ENCODE assay signal across 8 cellular contexts in the genomic region with DNA sequence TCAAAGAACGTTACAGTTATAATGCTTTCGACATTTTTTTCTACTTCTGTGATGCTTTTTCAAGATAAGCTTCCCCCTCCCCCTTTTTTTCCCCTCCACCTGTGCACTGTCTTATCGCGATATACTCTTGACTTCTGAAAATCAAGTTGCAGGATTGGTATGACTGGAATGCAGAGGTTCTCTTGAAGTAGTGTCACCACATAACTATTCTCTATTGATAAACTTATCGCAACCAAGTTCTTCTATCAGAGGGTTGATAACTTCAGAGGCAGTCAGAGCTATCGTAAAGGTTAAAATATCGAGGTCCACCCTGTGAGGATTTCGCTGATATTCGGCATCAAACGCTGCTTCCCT. TPM values are rescaled to one million over a fixed set of nuclear protein-coding genes. Genes with fewer than 3 reads are reported as not detected.
DNase-seq lines count a peak whose midpoint lies in the region; ATAC-seq and TF ChIP-seq lines count a peak whose summit lies in the region.

No MANE protein-coding gene starts in this region.

- H3K27me3 ChIP-seq in BE2C (no peaks in the 10 kb centered on the region), tibial nerve (no peaks in the 10 kb centered on the region)

- TF ChIP-seq EP300 in tibial nerve (IDR thresholded peaks at IDR 0.05): no peak

- H3K4me1 ChIP-seq in BE2C (no peaks in the 10 kb centered on the region), tibial nerve (peaks cover 0 to 29% (median 16%) of the 10 kb centered on the region in 4 donors)

- 2 to 4% (median 3%) methylated on average over 10 of the region's 10 CpGs for WGBS in adipose tissue, 3 donors
- 3 to 4% methylated on average over 10 of the region's 10 CpGs for WGBS in tibial nerve, 2 donors

- no peak for TF ChIP-seq POLR2A in tibial nerve (IDR thresholded peaks at IDR 0.05)

- no peaks in the 10 kb centered on the region for H3K9me3 ChIP-seq in BE2C
- no peaks in the 10 kb centered on the region for H3K9me3 ChIP-seq in tibial nerve

- H3K27ac ChIP-seq in adipose tissue (ENCODE audit: low read depth, low read length): peak overlapping the region; percentile 56
- peak overlapping the region; percentile 89 to 97 (median 96) for H3K27ac ChIP-seq in tibial nerve

- peak; percentile 8 for ATAC-seq in HG03095 (IDR thresholded peaks at IDR 0.05; ENCODE audit: unreplicated experiment)

- DNase-seq in BE2C (no peak), left kidney (ENCODE audit: low read depth, low spot score) (peak; percentile 45), tibial nerve (ENCODE audit: low spot score in 2 of 2) (no peak), NCI-H345 (lab: John Stamatoyannopoulos, UW) (no peak), AML-193 (lab: John Stamatoyannopoulos, UW) (no peak), DMS114 treated with DMSO at 0.1 percent for 48 hours (lab: John Stamatoyannopoulos, UW; ENCODE audit: unreplicated experiment) (no peak)

- no peaks in the 10 kb centered on the region for H3K36me3 ChIP-seq in BE2C
- H3K36me3 ChIP-seq in tibial nerve: no peaks in the 10 kb centered on the region

- H3K4me3 ChIP-seq in BE2C (ENCODE audit: low read depth, low read length) (peak overlapping the region; percentile 68), tibial nerve (peak overlapping the region; percentile 49 to 85 (median 80))

- TF ChIP-seq CTCF in BE2C (IDR thresholded peaks at IDR 0.05; ENCODE audit: low read depth, low read length): no peak
- TF ChIP-seq CTCF in tibial nerve (IDR thresholded peaks at IDR 0.05): no peak

RNA-seq across cellular contexts. Expression of gene EID2, which starts 0.8 kb away (rescaled TPM):
- 57.4 TPM for polyA plus RNA-seq in BE2C (2012; ENCODE audit: insufficient read depth, insufficient read length, low read depth)
- polyA plus RNA-seq in adipose tissue: 10 to 100 TPM in 1 of 3 donors, 1 to 10 TPM in 2; 5.2 to 11.1 (median 9.2) TPM
- 10 to 100 TPM; 14.0 to 27.3 (median 23.4) TPM for total RNA-seq in tibial nerve

RNA-seq across cellular contexts. Expression of gene EID2B, which starts 6.5 kb away (rescaled TPM):
- polyA plus RNA-seq in BE2C (2012; ENCODE audit: insufficient read depth, insufficient read length, low read depth): 5.7 TPM
- 1 to 10 TPM in 2 of 3 donors, under 1 TPM in 1; 0.98 to 3.5 (median 1.2) TPM for polyA plus RNA-seq in adipose tissue
- 10 to 100 TPM in 1 of 4 donors, 1 to 10 TPM in 3; 3.0 to 10.2 (median 7.0) TPM for total RNA-seq in tibial nerve

RNA-seq across cellular contexts. Expression of gene SELENOV, which starts 24.2 kb away (rescaled TPM):
- polyA plus RNA-seq in BE2C (2012; ENCODE audit: insufficient read depth, insufficient read length, low read depth): not detected
- polyA plus RNA-seq in adipose tissue: not detected
- not detected for total RNA-seq in tibial nerve

RNA-seq across cellular contexts. Expression of gene DLL3, which starts 40.4 kb away (rescaled TPM):
- 41.5 TPM for polyA plus RNA-seq in BE2C (2012; ENCODE audit: insufficient read depth, insufficient read length, low read depth)
- polyA plus RNA-seq in adipose tissue: not detected
- not detected for total RNA-seq in tibial nerve

RNA-seq across cellular contexts. Expression of gene TIMM50, which starts 58.5 kb away (rescaled TPM):
- polyA plus RNA-seq in BE2C (2012; ENCODE audit: insufficient read depth, insufficient read length, low read depth): 229 TPM
- polyA plus RNA-seq in adipose tissue: 10 to 100 TPM; 26.8 to 63.0 (median 32.4) TPM
- total RNA-seq in tibial nerve: 10 to 100 TPM; 38.4 to 65.5 (median 55.4) TPM
